ENCODE assay signal across 8 cellular contexts in genomic region chr1:12031039-12031980, GRCh38. TPM values are rescaled to one million over a fixed set of nuclear protein-coding genes. Genes with fewer than 3 reads are reported as not detected.
DNase-seq lines count a peak whose midpoint lies in the region; ATAC-seq and TF ChIP-seq lines count a peak whose summit lies in the region.

No MANE protein-coding gene starts in this region.

- no peak overlapping the region for H3K4ac ChIP-seq in H9 (ENCODE audit: low read depth, low read length)

- peak; percentile 68 for TF ChIP-seq CTCF in AG04449 (IDR thresholded peaks at IDR 0.05; ENCODE audit: insufficient read depth, low read length, missing control alignments)
- TF ChIP-seq CTCF in H9 (conservative IDR thresholded peaks at IDR 0.05): peak; percentile 68
- peak; percentile 63 for TF ChIP-seq CTCF in foreskin keratinocyte (conservative IDR thresholded peaks at IDR 0.05)
- TF ChIP-seq CTCF in gastrocnemius medialis (IDR thresholded peaks at IDR 0.05 in 4 of 5, conservative IDR thresholded peaks at IDR 0.05 in 1 of 5): peak in 3 of 5 experiments; percentile 43 to 57 (median 46)

- no peak overlapping the region for H3K23ac ChIP-seq in H9 (ENCODE audit: insufficient read length, low read depth, low read length)

- H2BK15ac ChIP-seq in H9 (ENCODE audit: low read depth, low read length): no peak overlapping the region

- no peak overlapping the region for H2BK20ac ChIP-seq in H9 (ENCODE audit: low read depth, low read length, poor library complexity, severe bottlenecking)

- H3K9ac ChIP-seq in H9 (ENCODE audit: extremely low read depth, insufficient read length, low read length): no peak overlapping the region

- peaks cover 15 to 49% (median 44%) of the 10 kb centered on the region in 3 experiments for H3K36me3 Mint-ChIP-seq in H9 (ENCODE audit: insufficient read depth in 1 of 3, low read depth in 3 of 3)

- CTCF ChIA-PET in AG04449 (lab: Yijun Ruan, JAX): interaction anchor here (0.7 to 2.8 kb wide), 13 partner anchors 9 to 195 kb away, joined by 3 to 12 read pairs (median 4); partner anchors contain the start of genes MFN2 and MIIP

- POLR2A ChIA-PET in AG04449 (lab: Yijun Ruan, JAX): interaction anchor here (1.8 kb wide), 1 partner anchor 122 kb away, joined by 11 read pairs; no protein-coding TSS in a partner anchor

- no peak overlapping the region for H3K4me2 ChIP-seq in H9 (ENCODE audit: insufficient read depth, insufficient read length, low read length)

- no CpG with 5 or more reads among the region's 20 CpGs for WGBS in H9 (ENCODE audit: extremely low coverage, insufficient read length, low lambda C conversion rate)

- H2BK12ac ChIP-seq in H9 (ENCODE audit: insufficient read length, low read depth, low read length): no peak overlapping the region

- H3K4me1 ChIP-seq in H9 (ENCODE audit: insufficient read depth, low read length) (no peaks in the 10 kb centered on the region), foreskin keratinocyte (no peaks in the 10 kb centered on the region), gastrocnemius medialis (no peaks in the 10 kb centered on the region)

- intact Hi-C loops in gastrocnemius medialis (cut with DNase I; ENCODE audit: low total_unique reads): loop anchor here (2.0 kb wide), 1 partner anchor 193 kb away; no protein-coding TSS in a partner anchor

- H3K23me2 ChIP-seq in H9 (ENCODE audit: insufficient read length, low read depth, low read length, poor library complexity, severe bottlenecking): no peaks in the 10 kb centered on the region

- H3K9me3 Mint-ChIP-seq in H9: no peaks in the 10 kb centered on the region

- H3K56ac ChIP-seq in H9 (ENCODE audit: insufficient read length, low read depth, low read length): no peak overlapping the region

- no peak overlapping the region for H2BK120ac ChIP-seq in H9 (ENCODE audit: low read depth, low read length, poor library complexity, severe bottlenecking)

- no peaks in the 10 kb centered on the region for H3K4me1 Mint-ChIP-seq in H9

- H3K79me2 ChIP-seq in H9 (ENCODE audit: insufficient read depth, low read length): no peaks in the 10 kb centered on the region

- H3K4me3 ChIP-seq in AG04449 (ENCODE audit: low read depth, low read length) (no peak overlapping the region), gastrocnemius medialis (no peak overlapping the region)

- H3K36me3 ChIP-seq in gastrocnemius medialis: peaks cover 0 to 24% of the 10 kb centered on the region in 2 donors

- no peaks in the 10 kb centered on the region for H3K27me3 Mint-ChIP-seq in H9 (ENCODE audit: low read depth)

- no peak overlapping the region for H3K27ac ChIP-seq in H9 (ENCODE audit: insufficient read length, low read depth, low read length)
- no peak overlapping the region for H3K27ac ChIP-seq in foreskin keratinocyte
- no peak overlapping the region for H3K27ac ChIP-seq in gastrocnemius medialis

- ATAC-seq in foreskin keratinocyte: peak; percentile 47
- peak in 1 of 2 donors; percentile 39 for ATAC-seq in gastrocnemius medialis
- no peak for ATAC-seq in GM18873 (IDR thresholded peaks at IDR 0.05; ENCODE audit: low FRiP score, unreplicated experiment)
- no peak for ATAC-seq in GM18498 (IDR thresholded peaks at IDR 0.05; ENCODE audit: unreplicated experiment)

- no peaks in the 10 kb centered on the region for H3K27me3 ChIP-seq in H9 (ENCODE audit: insufficient read depth, low read length)
- no peaks in the 10 kb centered on the region for H3K27me3 ChIP-seq in foreskin keratinocyte
- no peaks in the 10 kb centered on the region for H3K27me3 ChIP-seq in gastrocnemius medialis

- no peak overlapping the region for H4K5ac ChIP-seq in H9 (ENCODE audit: insufficient read length, low read depth, low read length)

- H2AFZ ChIP-seq in H9 (ENCODE audit: low read length): no peak overlapping the region

- no peaks in the 10 kb centered on the region for H3K9me3 ChIP-seq in H9 (ENCODE audit: control insufficient read depth, low read depth, low read length)
- H3K9me3 ChIP-seq in gastrocnemius medialis: no peaks in the 10 kb centered on the region

- in situ Hi-C loops in gastrocnemius medialis (cut with MboI; ENCODE audit: low sequenced_read_pairs in 4 of 4): no loop called here

- H4K20me1 ChIP-seq in H9 (ENCODE audit: control insufficient read depth, insufficient read depth, insufficient read length): no peaks in the 10 kb centered on the region

- no peak overlapping the region for H2BK5ac ChIP-seq in H9 (ENCODE audit: insufficient read length, low read length)

- H4K8ac ChIP-seq in H9 (replicated peaks; ENCODE audit: insufficient read length, low read depth, low read length): no peak overlapping the region

- no peaks in the 10 kb centered on the region for H3K79me1 ChIP-seq in H9 (ENCODE audit: insufficient read depth, low read depth, low read length, poor library complexity, severe bottlenecking)

- DNase-seq in AG04449 (ENCODE audit: low read depth, low spot score) (no peak), H9 (peak; percentile 49), foreskin keratinocyte (no peak), gastrocnemius medialis (no peak), NCI-H526 treated with DMSO at 0.1 percent for 48 hours (lab: John Stamatoyannopoulos, UW) (no peak)
- DNase-seq in activated CD4-positive, alpha-beta T cell treated with anti-CD3 and anti-CD28 coated beads, Interleukin-2, amount 50 U/mL, for 1 hour: peak; percentile 16

- no peak overlapping the region for H3K14ac ChIP-seq in H9 (ENCODE audit: insufficient read depth, low read length)

- H3K4me3 Mint-ChIP-seq in H9: no peak overlapping the region

- H3K18ac ChIP-seq in H9 (ENCODE audit: insufficient read length, low read depth, low read length): no peak overlapping the region

- no peak overlapping the region for H2AK5ac ChIP-seq in H9 (ENCODE audit: insufficient read length, low read length)

- no peak for TF ChIP-seq POLR2A in gastrocnemius medialis (IDR thresholded peaks at IDR 0.05)

- H3K27ac Mint-ChIP-seq in H9: no peak overlapping the region; a peak in 1 of 7 replicates

- H4K91ac ChIP-seq in H9 (ENCODE audit: insufficient read length, low read depth, low read length): no peak overlapping the region

- H3T11ph ChIP-seq in H9 (ENCODE audit: low read length): no peak overlapping the region

RNA-seq across cellular contexts. Expression of gene MIIP, which starts 12.0 kb away (rescaled TPM):
- total RNA-seq in H9 (2021) (52.3 and 54.1 TPM in 2 replicates), foreskin keratinocyte (30.7 and 31.2 TPM in 2 replicates), gastrocnemius medialis (10 to 100 TPM; 32.4 to 43.1 (median 40.1) TPM)
- 37.3 and 41.1 TPM in 2 replicates for polyA plus RNA-seq in foreskin keratinocyte

RNA-seq across cellular contexts. Expression of gene TNFRSF8, which starts 31.8 kb away (rescaled TPM):
- 2.9 and 3.2 TPM in 2 replicates for total RNA-seq in H9 (2021)
- 0.07 TPM in 2 replicates for total RNA-seq in foreskin keratinocyte
- polyA plus RNA-seq in foreskin keratinocyte: 0.07 and 0.10 TPM in 2 replicates
- 1 to 10 TPM; 1.1 to 2.6 (median 1.4) TPM for total RNA-seq in gastrocnemius medialis

RNA-seq across cellular contexts. Expression of gene MFN2, which starts 51.1 kb away (rescaled TPM):
- total RNA-seq in H9 (2021) (61.4 and 63.3 TPM in 2 replicates), foreskin keratinocyte (110 and 118 TPM in 2 replicates), gastrocnemius medialis (100 to 1,000 TPM; 176 to 282 (median 217) TPM)
- polyA plus RNA-seq in foreskin keratinocyte: 43.1 and 51.5 TPM in 2 replicates

Comparison
In these comparisons a context has a peak if more than half of its experiments do, and no peak if none do; other contexts are left out.
1. DNase-seq: peak in H9 (single experiment) and activated CD4-positive, alpha-beta T cell treated with anti-CD3 and anti-CD28 coated beads, Interleukin-2, amount 50 U/mL, for 1 hour (single experiment); none in AG04449 (single experiment), foreskin keratinocyte (0 of 2), gastrocnemius medialis (0 of 2) and NCI-H526 treated with DMSO at 0.1 percent for 48 hours (single experiment).
2. Peak in every context shown above with its lines, with median percentiles within 50 percentile points of each other: CTCF ChIP-seq.